Comparison of ENCODE assay signal across 8 cellular contexts in genomic region chr16:56657555-56658430, GRCh38. TPM values are rescaled to one million over a fixed set of nuclear protein-coding genes. Genes with fewer than 3 reads are reported as not detected.
A peak's percentile ranks its signal among the peaks of the same experiment; 100 is the strongest.
DNase-seq lines count a peak whose midpoint lies in the region; ATAC-seq, FAIRE-seq and TF ChIP-seq lines count a peak whose summit lies in the region.

Gene MT1F, plus strand, starts transcription at chr16:56657959. Its CDS starts 100 bp downstream, at chr16:56658059.

- no peaks in the 10 kb centered on the region for H3K36me3 Mint-ChIP-seq in astrocyte (ENCODE audit: low read depth, unreplicated experiment)

- no peak for FAIRE-seq in astrocyte (lab: Jason Lieb, UNC)

- no peaks in the 10 kb centered on the region for H3K27me3 ChIP-seq in Karpas-422 (ENCODE audit: low read length)
- H3K27me3 ChIP-seq in astrocyte (ENCODE audit: insufficient read depth, low read length) = peaks cover 59% of the 10 kb centered on the region

- no peaks in the 10 kb centered on the region for H3K9me2 ChIP-seq in Karpas-422 (replicated peaks; ENCODE audit: insufficient read depth, low read length)

- intact Hi-C loops in sciatic nerve (cut with DNase I) = no loop called here

- H3K79me2 ChIP-seq in Karpas-422 (ENCODE audit: low read length) = no peaks in the 10 kb centered on the region
- H3K79me2 ChIP-seq in astrocyte (ENCODE audit: insufficient read depth, low read length) = no peaks in the 10 kb centered on the region

- H3K4me1 ChIP-seq in Karpas-422 (ENCODE audit: low read length) (peaks cover 42% of the 10 kb centered on the region), astrocyte (ENCODE audit: insufficient read depth, low read length) (peaks cover 15% of the 10 kb centered on the region)

- peak within 1 kb of the TSS; percentile 84 for H3K4me2 ChIP-seq in Karpas-422 (ENCODE audit: low read depth, low read length, poor library complexity, severe bottlenecking)
- H3K4me2 ChIP-seq in astrocyte (ENCODE audit: low read length) = peak within 1 kb of the TSS; percentile 75

- peak within 1 kb of the TSS; percentile 82 for H3K4me3 Mint-ChIP-seq in astrocyte (ENCODE audit: unreplicated experiment)

- no peak for TF ChIP-seq CTCF in astrocyte (IDR thresholded peaks at IDR 0.05; ENCODE audit: insufficient read depth, low read depth, low read length)

- H3K4me3 ChIP-seq in Karpas-422 (ENCODE audit: low read length) = peak within 1 kb of the TSS; percentile 73
- H3K4me3 ChIP-seq in astrocyte (ENCODE audit: insufficient read depth, low read depth, low read length) = peak within 1 kb of the TSS; percentile 31

- H3K9me3 ChIP-seq in Karpas-422 (ENCODE audit: low read length) (no peaks in the 10 kb centered on the region), astrocyte (ENCODE audit: insufficient read depth, low read depth, low read length) (no peaks in the 10 kb centered on the region)

- peaks cover 83% of the 10 kb centered on the region for H3K27me3 Mint-ChIP-seq in astrocyte (ENCODE audit: low read depth, unreplicated experiment)

- H3K4me1 Mint-ChIP-seq in astrocyte (ENCODE audit: low read depth, unreplicated experiment) = peaks cover 1% of the 10 kb centered on the region

- H2AFZ ChIP-seq in Karpas-422 (ENCODE audit: low read length) (peak within 1 kb of the TSS; percentile 78; the same call in 1 of the 2 replicates), astrocyte (ENCODE audit: low read depth, low read length) (peak within 1 kb of the TSS; percentile 63)

- no peak within 1 kb of the TSS for H3K27ac ChIP-seq in Karpas-422 (ENCODE audit: low read length)
- H3K27ac ChIP-seq in astrocyte (ENCODE audit: low read depth, low read length) = no peak within 1 kb of the TSS

- peak within 1 kb of the TSS; percentile 71 for H3K9ac ChIP-seq in Karpas-422 (ENCODE audit: low read length)
- peak within 1 kb of the TSS; percentile 16 for H3K9ac ChIP-seq in astrocyte (ENCODE audit: low read length)

- peak; percentile 79 for ATAC-seq in sciatic nerve

- H3K36me3 ChIP-seq in Karpas-422 (ENCODE audit: insufficient read depth, low read length) (no peaks in the 10 kb centered on the region), astrocyte (ENCODE audit: insufficient read depth, low read length) (no peaks in the 10 kb centered on the region)

- no peak within 1 kb of the TSS for H3K27ac Mint-ChIP-seq in astrocyte (ENCODE audit: unreplicated experiment)

- H3K9me3 Mint-ChIP-seq in astrocyte (ENCODE audit: unreplicated experiment) = no peaks in the 10 kb centered on the region

- DNase-seq in DMS53 (lab: John Stamatoyannopoulos, UW) (peak; percentile 91), Karpas-422 (peak; percentile 87), T-helper 2 cell (peak; percentile 41 to 76 (median 52)), astrocyte (ENCODE audit: low read depth) (peak; percentile 15), hypothalamus (lab: John Stamatoyannopoulos, UW) (peak in 32 of 51 donors; percentile 7 to 73 (median 48)), sciatic nerve (ENCODE audit: low spot score) (peak; percentile 77), OCI-M2 (lab: John Stamatoyannopoulos, UW; ENCODE audit: unreplicated experiment) (no peak), SHP77 (lab: John Stamatoyannopoulos, UW) (no peak)

- H4K20me1 ChIP-seq in Karpas-422 (ENCODE audit: insufficient read depth, low read depth, low read length) (no peaks in the 10 kb centered on the region), astrocyte (ENCODE audit: insufficient read depth, low read length) (no peaks in the 10 kb centered on the region)

RNA-seq across cellular contexts. Expression of gene MT1F, which starts in this region (rescaled TPM):
- 36.3 and 68.5 TPM in 2 replicates for total RNA-seq in Karpas-422 (2014; rRNA removed; shearing (Covaris generic); ENCODE audit: low replicate concordance)
- total RNA-seq in astrocyte (not detected in 2 replicates), sciatic nerve (6.2 TPM)

Comparison
In these comparisons a context has a peak if more than half of its experiments do, and no peak if none do; other contexts are left out.
1. Peak in DNase-seq, H3K4me3 ChIP-seq, H3K9ac ChIP-seq and H3K4me2 ChIP-seq in astrocyte; RNA of the gene not detected or under 1 TPM.
2. DNase-seq: peak in DMS53 (single experiment), Karpas-422 (single experiment), T-helper 2 cell (5 of 5), hypothalamus (32 of 51) and sciatic nerve (single experiment); none in OCI-M2 (single experiment) and SHP77 (0 of 2).